Comparison of ENCODE assay signal across 1 cellular context in the genomic region with DNA sequence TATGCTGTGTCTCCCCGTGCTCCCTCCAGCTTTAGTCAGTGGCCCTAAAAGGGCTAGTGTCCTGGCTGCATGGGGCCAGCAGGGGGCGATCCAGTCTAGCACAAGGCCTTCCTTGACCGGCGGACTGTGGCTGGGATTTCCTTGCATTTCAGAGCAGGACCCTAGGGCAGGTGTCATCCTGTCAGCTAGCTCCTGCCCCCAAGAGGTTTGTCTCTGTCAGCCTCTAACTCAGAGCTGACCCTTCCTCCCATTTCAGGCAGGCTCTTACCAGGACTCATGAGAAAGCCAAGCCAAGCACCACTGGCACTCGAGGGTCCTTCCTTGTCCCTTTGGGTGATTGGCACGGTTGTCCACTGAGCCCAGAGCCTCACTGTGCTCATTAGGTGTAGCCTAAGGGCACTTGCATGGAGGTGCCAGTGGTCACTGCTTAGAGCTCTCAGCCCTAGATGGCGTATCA.
TF ChIP-seq lines count a peak whose summit lies in the region.

No MANE protein-coding gene starts in this region.

TF ChIP-seq in H1, 55 proteins besides CTCF, POLR2A, EP300 and RAD21 (continued from another document):
- TF ChIP-seq, protein P1, sequence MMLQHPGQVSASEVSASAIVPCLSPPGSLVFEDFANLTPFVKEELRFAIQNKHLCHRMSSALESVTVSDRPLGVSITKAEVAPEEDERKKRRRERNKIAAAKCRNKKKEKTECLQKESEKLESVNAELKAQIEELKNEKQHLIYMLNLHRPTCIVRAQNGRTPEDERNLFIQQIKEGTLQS (IDR thresholded peaks at IDR 0.05; ENCODE audit: insufficient read depth, low read depth, low read length): no peak
- TF ChIP-seq NANOG (IDR thresholded peaks at IDR 0.05; ENCODE audit: insufficient read depth, low read depth, low read length, poor library complexity, severe bottlenecking) (no peak), CBX8 (IDR thresholded peaks at IDR 0.05; ENCODE audit: borderline replicate concordance, low read depth, low read length) (no peak)
TF ChIP-seq in H1: peak in this region for 4.
